Comparison of ENCODE assay signal across 34 cellular contexts in genomic region chr7:52539414-52539813, GRCh38.
"Had no signal": no experiment of that assay in that cellular context is flagged by ENCODE, and none has a peak within 500 bp of the region (broad histone marks: within the 10 kb centered on the region; RNA-seq: fewer than 3 reads in every experiment).

No MANE protein-coding gene starts in this region.

- DNase-seq: activated CD4-positive, alpha-beta memory T cell treated with anti-CD3 and anti-CD28 coated beads, Interleukin-2, amount 10 ng/mL, durations not matched to agents 7 days and 5 days; activated CD4-positive, alpha-beta T cell treated with anti-CD3 and anti-CD28 coated beads for 1 hour; activated CD4-positive, alpha-beta T cell treated with anti-CD3 and anti-CD28 coated beads for 36 hours; activated CD4-positive, alpha-beta T cell treated with anti-CD3 and anti-CD28 coated beads for 48 hours; activated CD4-positive, alpha-beta T cell treated with anti-CD3 and anti-CD28 coated beads, Interleukin-2, amount 10 ng/mL, durations not matched to agents 7 days and 5 days; activated CD4-positive, alpha-beta T cell treated with anti-CD3 and anti-CD28 coated beads, Interleukin-2, amount 50 U/mL, for 48 hours; activated CD4-positive, CD25-positive, alpha-beta regulatory T cell; activated CD8-positive, alpha-beta memory T cell treated with anti-CD3 and anti-CD28 coated beads for 24 hours; activated CD8-positive, alpha-beta memory T cell treated with anti-CD3 and anti-CD28 coated beads, Interleukin-2, amount 10 ng/mL, durations not matched to agents 7 days and 5 days; activated CD8-positive, alpha-beta memory T cell treated with anti-CD3 and anti-CD28 coated beads, Interleukin-2, amount 50 U/mL, for 48 hours; activated CD8-positive, alpha-beta T cell treated with anti-CD3 and anti-CD28 coated beads, Interleukin-2, amount 10 ng/mL, durations not matched to agents 7 days and 5 days; activated effector memory CD4-positive, alpha-beta T cell treated with Interleukin-2 at 50 U/mL for 16 hours; activated gamma-delta T cell treated with Interleukin-2 at 50 U/mL for 16 hours; activated naive CD4-positive, alpha-beta T cell; activated naive CD4-positive, alpha-beta T cell treated with anti-CD3 and anti-CD28 coated beads for 36 hours; activated naive CD4-positive, alpha-beta T cell treated with anti-CD3 and anti-CD28 coated beads, Interleukin-2, amount 50 U/mL, for 16 hours; activated naive CD8-positive, alpha-beta T cell treated with anti-CD3 and anti-CD28 coated beads for 36 hours; activated T-cell treated with anti-CD3 and anti-CD28 coated beads, Interleukin-2, amount 50 U/mL, for 24 hours; activated T-cell treated with anti-CD3 and anti-CD28 coated beads, Interleukin-2, amount 50 U/mL, for 48 hours; adrenal gland; amniotic stem cell; aorta; body of pancreas; brain microvascular endothelial cell; central memory CD4-positive, alpha-beta T cell; T-helper 1 cell; T-helper 2 cell; T-helper 9 cell had no signal

- ATAC-seq: activated CD4-positive, alpha-beta T cell treated with anti-CD3 and anti-CD28 coated beads for 36 hours; activated CD4-positive, CD25-positive, alpha-beta regulatory T cell treated with anti-CD3 and anti-CD28 coated beads, Interleukin-2, amount 50 U/mL, for 24 hours; activated CD8-positive, alpha-beta memory T cell treated with anti-CD3 and anti-CD28 coated beads, Interleukin-2, amount 10 ng/mL, durations not matched to agents 7 days and 5 days; activated CD8-positive, alpha-beta T cell treated with anti-CD3 and anti-CD28 coated beads, Interleukin-2, amount 10 ng/mL, durations not matched to agents 7 days and 5 days; activated naive CD4-positive, alpha-beta T cell treated with anti-CD3 and anti-CD28 coated beads, Interleukin-2, amount 50 U/mL, for 72 hours; body of pancreas had no signal

- H3K9me3 ChIP-seq: body of pancreas, breast epithelium had no signal

- FAIRE-seq: astrocyte, TTC549 had no signal

- H3K27me3 ChIP-seq: adrenal gland, body of pancreas, brain microvascular endothelial cell, breast epithelium had no signal

- H3K36me3 ChIP-seq: adrenal gland, brain microvascular endothelial cell, breast epithelium had no signal

- H3K4me1 ChIP-seq: adrenal gland, body of pancreas, breast epithelium had no signal

- H3K4me3 ChIP-seq: adrenal gland, body of pancreas, breast epithelium had no signal

- H3K27ac ChIP-seq: adrenal gland, body of pancreas, brain microvascular endothelial cell, breast epithelium, VCaP had no signal
